Comparison of ENCODE assay signal across 13 cellular contexts in the genomic region with DNA sequence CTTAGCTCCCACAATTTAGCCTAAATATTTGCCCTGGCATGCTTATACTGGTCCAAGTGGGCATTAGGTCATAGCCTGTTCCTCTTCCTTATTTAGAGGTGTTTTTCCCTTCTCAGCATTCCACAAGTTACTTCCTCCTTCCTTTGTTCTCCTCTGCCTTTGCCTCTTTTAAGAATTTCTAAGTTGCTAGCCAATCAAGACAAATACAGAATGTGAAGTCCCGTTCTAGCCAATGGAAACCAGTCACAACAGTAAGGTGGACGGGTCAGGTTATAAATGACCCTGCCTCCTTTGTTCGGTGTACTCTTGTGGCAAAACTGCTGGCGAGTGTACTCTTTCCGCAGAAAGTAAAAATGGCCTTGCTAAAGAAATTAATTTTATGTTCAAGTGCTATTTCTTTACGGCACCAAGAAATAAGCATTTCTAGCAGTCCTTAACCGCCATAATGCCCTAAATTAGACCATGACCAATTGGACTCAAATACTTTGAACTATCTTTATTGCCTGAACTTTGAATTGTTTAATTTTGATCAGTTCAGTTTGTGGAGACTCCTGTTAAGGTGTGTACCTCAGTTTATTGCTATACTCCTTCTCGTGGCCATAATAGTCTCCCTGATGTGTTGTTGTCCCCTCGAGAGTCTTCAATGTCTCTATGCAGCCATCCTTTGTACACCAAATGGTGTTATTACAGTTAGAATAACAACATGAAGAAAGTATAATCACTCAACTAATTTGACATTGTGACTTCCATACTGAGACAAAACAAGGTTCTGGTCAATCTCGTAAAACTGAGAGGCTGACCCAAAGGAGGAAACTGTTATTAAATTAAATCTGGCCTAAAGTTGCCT. TPM values are rescaled to one million over a fixed set of nuclear protein-coding genes. Genes with fewer than 3 reads are reported as not detected.
DNase-seq lines count a peak whose midpoint lies in the region; ATAC-seq and TF ChIP-seq lines count a peak whose summit lies in the region.
"Had no signal": no experiment of that assay in that cellular context is flagged by ENCODE, and none has a peak within 500 bp of the region (broad histone marks: within the 10 kb centered on the region; RNA-seq: fewer than 3 reads in every experiment).

No MANE protein-coding gene starts in this region.

- no peak for DNase-seq in CD4-positive, alpha-beta T cell
- DNase-seq in psoas muscle (no peak), NCI-H146 treated with DMSO at 0.1 percent for 48 hours (lab: John Stamatoyannopoulos, UW; ENCODE audit: unreplicated experiment) (no peak), EL (no peak)
- DNase-seq: activated T-cell treated with anti-CD3 and anti-CD28 coated beads for 4 hours, foreskin melanocyte, NCI-H2081 treated with DMSO at 0.1 percent for 48 hours, T-helper 9 cell had no signal

- peaks cover 73% of the 10 kb centered on the region for H3K4me1 Mint-ChIP-seq in CD4-positive, alpha-beta T cell (ENCODE audit: low read depth)

- H3K27ac ChIP-seq in CD4-positive, alpha-beta T cell (ENCODE audit: low read depth, low read length) = no peak overlapping the region
- H3K27ac ChIP-seq in psoas muscle = peak overlapping the region; percentile 98

- H4K20me1 ChIP-seq in Loucy (ENCODE audit: insufficient read depth, low read length, poor library complexity, severe bottlenecking) = peaks cover 25% of the 10 kb centered on the region

- H3K27ac Mint-ChIP-seq in CD4-positive, alpha-beta T cell = peak overlapping the region; percentile 88

- no peaks in the 10 kb centered on the region for H3K36me3 ChIP-seq in Loucy (ENCODE audit: insufficient read depth, low read length)
- H3K36me3 ChIP-seq in endocrine pancreas (ENCODE audit: control insufficient read depth, insufficient read depth, low read length) = no peaks in the 10 kb centered on the region
- no peaks in the 10 kb centered on the region for H3K36me3 ChIP-seq in psoas muscle (ENCODE audit: insufficient read depth in 1 of 2, low read depth in 1 of 2)

- H3K9me3 Mint-ChIP-seq in CD4-positive, alpha-beta T cell = no peaks in the 10 kb centered on the region
- H3K9me3 Mint-ChIP-seq: central memory CD8-positive, alpha-beta T cell had no signal

- 83 to 86% (median 86%) methylated on average over 10 of the region's 10 CpGs for WGBS in psoas muscle, 3 donors

- no peak for ATAC-seq in CD4-positive, alpha-beta T cell (ENCODE audit: poor library complexity)
- ATAC-seq in psoas muscle (no peak), HG02885 (IDR thresholded peaks at IDR 0.05; ENCODE audit: poor library complexity, unreplicated experiment) (no peak), HG02852 (IDR thresholded peaks at IDR 0.05; ENCODE audit: unreplicated experiment) (no peak)

- H3F3A ChIP-seq in Loucy (ENCODE audit: low read depth) = no peaks in the 10 kb centered on the region

- H3K4me3 ChIP-seq in Loucy (ENCODE audit: low read length, poor library complexity, severe bottlenecking) = peak overlapping the region; percentile 98
- peak overlapping the region; percentile 82 for H3K4me3 ChIP-seq in endocrine pancreas (ENCODE audit: control insufficient read depth, insufficient read depth, low read length)
- peak overlapping the region; percentile 91 for H3K4me3 ChIP-seq in psoas muscle

- no peaks in the 10 kb centered on the region for H3K9me3 ChIP-seq in CD4-positive, alpha-beta T cell (ENCODE audit: control insufficient read depth, low read length)
- no peaks in the 10 kb centered on the region for H3K9me3 ChIP-seq in Loucy (ENCODE audit: insufficient read depth, low read depth, low read length)
- no peaks in the 10 kb centered on the region for H3K9me3 ChIP-seq in endocrine pancreas (ENCODE audit: control insufficient read depth, low read length)
- no peaks in the 10 kb centered on the region for H3K9me3 ChIP-seq in psoas muscle

- H3K4me1 ChIP-seq in Loucy (ENCODE audit: insufficient read depth, low read length, poor library complexity, severe bottlenecking) (peaks cover 28% of the 10 kb centered on the region), endocrine pancreas (ENCODE audit: control insufficient read depth, insufficient read depth, low read length) (peaks cover 9% of the 10 kb centered on the region), psoas muscle (peaks cover 34% of the 10 kb centered on the region)

- 0 out of 2 replicates have a peak overlapping the region, but pooled peaks have one; percentile 93 for H2AFZ ChIP-seq in Loucy (ENCODE audit: low read length)

- H3K4me3 Mint-ChIP-seq in CD4-positive, alpha-beta T cell = peak overlapping the region; percentile 59

- H3K27me3 Mint-ChIP-seq in CD4-positive, alpha-beta T cell = no peaks in the 10 kb centered on the region
- H3K27me3 Mint-ChIP-seq: central memory CD8-positive, alpha-beta T cell had no signal

- intact Hi-C loops in CD4-positive, alpha-beta T cell (cut with DNase I, micrococcal nuclease) = loop anchor here (2.0 to 5.0 kb wide), 5 partner anchors 55 to 663 kb away; partner anchors contain the start of genes CYP2U1 (in 1 of the 2), OSTC (in 1 of the 2) and PAPSS1 (in 1 of the 2)
- intact Hi-C loops in psoas muscle (cut with DNase I) = loop anchor here (2.0 kb wide), 2 partner anchors 55 to 57 kb away; partner anchors contain the start of gene CYP2U1 (in 1 of the 2)

- H3K4me2 ChIP-seq in Loucy (ENCODE audit: low read depth, low read length, poor library complexity, severe bottlenecking) = peak overlapping the region; percentile 98

- peaks cover 39% of the 10 kb centered on the region for H3K79me2 ChIP-seq in Loucy (ENCODE audit: insufficient read depth, low read length)

- no peaks in the 10 kb centered on the region for H3K27me3 ChIP-seq in CD4-positive, alpha-beta T cell (ENCODE audit: control insufficient read depth, insufficient read depth, low read length)
- H3K27me3 ChIP-seq in Loucy (ENCODE audit: insufficient read depth, low read length, poor library complexity, severe bottlenecking) (no peaks in the 10 kb centered on the region), endocrine pancreas (ENCODE audit: control insufficient read depth, insufficient read depth, low read length) (no peaks in the 10 kb centered on the region), psoas muscle (ENCODE audit: insufficient read depth in 3 of 3, low read length in 2 of 3) (no peaks in the 10 kb centered on the region)

- H3K36me3 Mint-ChIP-seq in CD4-positive, alpha-beta T cell (ENCODE audit: low read depth) = peaks cover 7% of the 10 kb centered on the region

- TF ChIP-seq CTCF in CD4-positive, alpha-beta T cell (IDR thresholded peaks at IDR 0.05) = no peak
- TF ChIP-seq CTCF in Loucy (conservative IDR thresholded peaks at IDR 0.05; ENCODE audit: low read length) (no peak), psoas muscle (IDR thresholded peaks at IDR 0.05) (no peak)

- CTCF ChIA-PET in CD4-positive, alpha-beta T cell (lab: Charles Lee) = no interaction called here

- POLR2A ChIA-PET in CD4-positive, alpha-beta T cell (lab: Charles Lee) = interaction anchor here (1.8 kb wide), 1 partner anchor 662 kb away, joined by 4 read pairs; the partner anchor contains the start of gene OSTC

- H3K9me2 ChIP-seq in Loucy (replicated peaks; ENCODE audit: low read depth, low read length) = no peaks in the 10 kb centered on the region

- H3K9ac ChIP-seq in Loucy (ENCODE audit: low read depth, low read length, poor library complexity, severe bottlenecking) = no peak overlapping the region
- no peak overlapping the region for H3K9ac ChIP-seq in endocrine pancreas (ENCODE audit: control insufficient read depth, insufficient read depth, low read length)

RNA-seq across cellular contexts. Expression of gene HADH, which starts 1.6 kb away (rescaled TPM):
- total RNA-seq in CD4-positive, alpha-beta T cell = 10 to 100 TPM; 16.1 to 16.3 TPM
- 100 to 1,000 TPM in 3 of 4 donors, 10 to 100 TPM in 1; 84.4 to 150 (median 118) TPM for total RNA-seq in psoas muscle
- 100 to 1,000 TPM in 1 of 3 donors, 10 to 100 TPM in 2; 26.6 to 125 (median 99.5) TPM for polyA plus RNA-seq in psoas muscle

RNA-seq across cellular contexts. Expression of gene CYP2U1, which starts 56.8 kb away (rescaled TPM):
- 1 to 10 TPM; 2.9 to 4.0 TPM for total RNA-seq in CD4-positive, alpha-beta T cell
- total RNA-seq in psoas muscle = 1 to 10 TPM; 2.4 to 4.5 (median 3.9) TPM
- 1 to 10 TPM in 2 of 3 donors, under 1 TPM in 1; 0.95 to 3.7 (median 1.9) TPM for polyA plus RNA-seq in psoas muscle

Comparison
In these comparisons a context has a peak if more than half of its experiments do, and no peak if none do; other contexts are left out.
1. RNA of gene HADH, which starts 1.6 kb away (total RNA-seq): 84.4 to 150 TPM in psoas muscle; 16.1 to 16.3 TPM in CD4-positive, alpha-beta T cell; every median in the first group is over 4 times any median in the second.
2. Peak in every context shown above with its lines, with median percentiles within 50 percentile points of each other: H3K4me3 ChIP-seq.